ENCODE assay signal across 2 cellular contexts in the genomic region with DNA sequence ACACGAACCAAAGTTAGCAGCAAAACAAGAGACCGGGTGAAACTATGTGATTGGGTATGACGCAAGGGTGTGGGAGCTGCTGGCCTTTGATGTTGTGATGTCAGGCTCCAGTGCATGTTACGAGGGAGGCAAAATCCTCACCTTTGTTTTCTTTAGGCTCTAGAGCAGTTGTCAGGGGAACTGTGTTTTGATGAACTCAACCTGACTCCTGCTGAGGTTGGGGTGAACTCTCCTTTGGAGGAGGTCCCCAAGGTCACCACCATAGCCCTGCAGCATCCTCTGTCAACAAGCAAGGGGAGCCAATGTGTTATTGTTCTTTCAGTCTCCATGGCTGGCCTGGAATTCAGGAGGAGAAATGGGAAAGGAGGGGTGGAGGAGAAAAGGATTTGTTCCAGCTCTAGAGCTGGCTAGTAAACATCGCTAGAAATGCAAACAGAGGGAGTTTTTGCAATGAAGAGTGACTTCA.
TF ChIP-seq lines count a peak whose summit lies in the region.

No MANE protein-coding gene starts in this region.

TF ChIP-seq in HEK293, 187 proteins besides CTCF, POLR2A, EP300 and RAD21:
- no peak for TF ChIP-seq ZNF555 (tag by site-specific recombination; conservative IDR thresholded peaks at IDR 0.05)
- peak; percentile 36; the same call in 1 of the 2 replicates for TF ChIP-seq GLIS1 (tag by site-specific recombination; IDR thresholded peaks at IDR 0.05)
- TF ChIP-seq ZNF2 (tag by site-specific recombination; IDR thresholded peaks at IDR 0.05): no peak
- no peak for TF ChIP-seq ZNF768 (tag by site-specific recombination; IDR thresholded peaks at IDR 0.05)
- TF ChIP-seq TCF7L2 (IDR thresholded peaks at IDR 0.05; ENCODE audit: borderline replicate concordance, low read depth, low read length): peak; percentile 70
- TF ChIP-seq, protein P1, sequence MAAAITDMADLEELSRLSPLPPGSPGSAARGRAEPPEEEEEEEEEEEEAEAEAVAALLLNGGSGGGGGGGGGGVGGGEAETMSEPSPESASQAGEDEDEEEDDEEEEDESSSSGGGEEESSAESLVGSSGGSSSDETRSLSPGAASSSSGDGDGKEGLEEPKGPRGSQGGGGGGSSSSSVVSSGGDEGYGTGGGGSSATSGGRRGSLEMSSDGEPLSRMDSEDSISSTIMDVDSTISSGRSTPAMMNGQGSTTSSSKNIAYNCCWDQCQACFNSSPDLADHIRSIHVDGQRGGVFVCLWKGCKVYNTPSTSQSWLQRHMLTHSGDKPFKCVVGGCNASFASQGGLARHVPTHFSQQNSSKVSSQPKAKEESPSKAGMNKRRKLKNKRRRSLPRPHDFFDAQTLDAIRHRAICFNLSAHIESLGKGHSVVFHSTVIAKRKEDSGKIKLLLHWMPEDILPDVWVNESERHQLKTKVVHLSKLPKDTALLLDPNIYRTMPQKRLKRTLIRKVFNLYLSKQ (tag by site-specific recombination; IDR thresholded peaks at IDR 0.05; ENCODE audit: borderline replicate concordance): no peak
- TF ChIP-seq, protein P2, sequence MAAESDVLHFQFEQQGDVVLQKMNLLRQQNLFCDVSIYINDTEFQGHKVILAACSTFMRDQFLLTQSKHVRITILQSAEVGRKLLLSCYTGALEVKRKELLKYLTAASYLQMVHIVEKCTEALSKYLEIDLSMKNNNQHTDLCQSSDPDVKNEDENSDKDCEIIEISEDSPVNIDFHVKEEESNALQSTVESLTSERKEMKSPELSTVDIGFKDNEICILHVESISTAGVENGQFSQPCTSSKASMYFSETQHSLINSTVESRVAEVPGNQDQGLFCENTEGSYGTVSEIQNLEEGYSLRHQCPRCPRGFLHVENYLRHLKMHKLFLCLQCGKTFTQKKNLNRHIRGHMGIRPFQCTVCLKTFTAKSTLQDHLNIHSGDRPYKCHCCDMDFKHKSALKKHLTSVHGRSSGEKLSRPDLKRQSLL (tag by site-specific recombination; IDR thresholded peaks at IDR 0.05): peak; percentile 90
- no peak for TF ChIP-seq ZNF140 (tag by site-specific recombination; IDR thresholded peaks at IDR 0.05)
- TF ChIP-seq SCRT2 (tag by site-specific recombination; IDR thresholded peaks at IDR 0.05): no peak

TF ChIP-seq in K562, 482 proteins besides CTCF, POLR2A, EP300 and RAD21:
- no peak for TF ChIP-seq POLR2AphosphoS5 (IDR thresholded peaks at IDR 0.05; ENCODE audit: control insufficient read depth, insufficient read depth, low read depth, low read length)
- TF ChIP-seq, protein P3, sequence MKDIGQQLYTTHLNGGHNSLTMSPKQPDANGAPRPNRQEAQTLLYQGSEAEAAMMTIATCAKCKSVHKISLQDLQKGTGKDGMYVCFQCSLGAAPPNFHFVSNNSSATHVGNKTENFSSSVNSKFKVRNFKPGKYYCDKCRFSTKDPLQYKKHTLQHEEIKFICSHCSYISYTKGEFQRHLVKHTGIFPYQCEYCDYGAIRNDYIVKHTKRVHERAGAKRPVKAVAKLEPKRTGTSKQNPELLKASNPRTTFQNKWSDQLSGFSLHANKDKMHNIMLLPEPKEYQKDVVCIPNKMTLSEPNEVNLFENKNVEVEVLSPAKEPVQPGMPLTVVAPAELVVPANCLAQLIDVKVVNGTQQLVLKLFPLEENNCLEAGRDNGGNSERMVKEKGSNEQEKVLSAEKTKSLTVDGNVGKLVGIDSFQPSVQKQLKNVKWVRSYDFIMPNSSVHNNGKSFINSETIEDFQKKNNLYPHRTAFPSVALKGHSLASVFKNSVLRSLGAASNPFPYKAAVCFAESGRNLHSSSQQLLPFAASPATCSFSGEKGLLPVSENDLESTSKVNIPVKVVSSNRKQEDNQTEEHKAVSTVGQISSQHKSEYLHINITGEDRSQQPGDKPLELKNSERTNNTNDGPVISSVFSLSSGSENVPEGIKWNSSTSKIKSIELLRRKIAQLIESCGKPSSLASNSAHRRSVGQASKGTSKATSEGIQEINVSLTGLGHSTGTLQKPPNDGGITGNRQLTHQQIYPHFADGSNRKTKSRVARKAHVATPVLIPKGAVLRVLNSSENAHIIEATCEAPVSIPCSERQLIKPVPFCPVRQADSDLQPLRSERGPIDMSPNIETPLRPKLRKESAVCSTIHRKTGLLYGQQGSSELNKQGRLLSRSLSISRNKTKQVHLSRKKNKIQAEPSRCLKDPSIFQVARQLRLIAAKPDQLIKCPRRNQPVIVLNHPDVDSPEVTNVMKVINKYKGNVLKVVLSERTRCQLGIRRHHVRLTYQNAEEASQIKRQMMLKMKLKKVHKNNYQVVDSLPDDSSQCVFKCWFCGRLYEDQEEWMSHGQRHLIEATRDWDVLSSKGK (CRISPR knock-in tag; IDR thresholded peaks at IDR 0.05): no peak
- peak; percentile 44; the same call in 1 of the 2 replicates for TF ChIP-seq CEBPB (tag; IDR thresholded peaks at IDR 0.05)
- TF ChIP-seq, protein P4, sequence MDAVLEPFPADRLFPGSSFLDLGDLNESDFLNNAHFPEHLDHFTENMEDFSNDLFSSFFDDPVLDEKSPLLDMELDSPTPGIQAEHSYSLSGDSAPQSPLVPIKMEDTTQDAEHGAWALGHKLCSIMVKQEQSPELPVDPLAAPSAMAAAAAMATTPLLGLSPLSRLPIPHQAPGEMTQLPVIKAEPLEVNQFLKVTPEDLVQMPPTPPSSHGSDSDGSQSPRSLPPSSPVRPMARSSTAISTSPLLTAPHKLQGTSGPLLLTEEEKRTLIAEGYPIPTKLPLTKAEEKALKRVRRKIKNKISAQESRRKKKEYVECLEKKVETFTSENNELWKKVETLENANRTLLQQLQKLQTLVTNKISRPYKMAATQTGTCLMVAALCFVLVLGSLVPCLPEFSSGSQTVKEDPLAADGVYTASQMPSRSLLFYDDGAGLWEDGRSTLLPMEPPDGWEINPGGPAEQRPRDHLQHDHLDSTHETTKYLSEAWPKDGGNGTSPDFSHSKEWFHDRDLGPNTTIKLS (IDR thresholded peaks at IDR 0.05; ENCODE audit: borderline replicate concordance, low read depth): no peak
TF ChIP-seq in K562: peak in this region for 1.
